1 cellular context compared by ENCODE assay signal in the genomic region with DNA sequence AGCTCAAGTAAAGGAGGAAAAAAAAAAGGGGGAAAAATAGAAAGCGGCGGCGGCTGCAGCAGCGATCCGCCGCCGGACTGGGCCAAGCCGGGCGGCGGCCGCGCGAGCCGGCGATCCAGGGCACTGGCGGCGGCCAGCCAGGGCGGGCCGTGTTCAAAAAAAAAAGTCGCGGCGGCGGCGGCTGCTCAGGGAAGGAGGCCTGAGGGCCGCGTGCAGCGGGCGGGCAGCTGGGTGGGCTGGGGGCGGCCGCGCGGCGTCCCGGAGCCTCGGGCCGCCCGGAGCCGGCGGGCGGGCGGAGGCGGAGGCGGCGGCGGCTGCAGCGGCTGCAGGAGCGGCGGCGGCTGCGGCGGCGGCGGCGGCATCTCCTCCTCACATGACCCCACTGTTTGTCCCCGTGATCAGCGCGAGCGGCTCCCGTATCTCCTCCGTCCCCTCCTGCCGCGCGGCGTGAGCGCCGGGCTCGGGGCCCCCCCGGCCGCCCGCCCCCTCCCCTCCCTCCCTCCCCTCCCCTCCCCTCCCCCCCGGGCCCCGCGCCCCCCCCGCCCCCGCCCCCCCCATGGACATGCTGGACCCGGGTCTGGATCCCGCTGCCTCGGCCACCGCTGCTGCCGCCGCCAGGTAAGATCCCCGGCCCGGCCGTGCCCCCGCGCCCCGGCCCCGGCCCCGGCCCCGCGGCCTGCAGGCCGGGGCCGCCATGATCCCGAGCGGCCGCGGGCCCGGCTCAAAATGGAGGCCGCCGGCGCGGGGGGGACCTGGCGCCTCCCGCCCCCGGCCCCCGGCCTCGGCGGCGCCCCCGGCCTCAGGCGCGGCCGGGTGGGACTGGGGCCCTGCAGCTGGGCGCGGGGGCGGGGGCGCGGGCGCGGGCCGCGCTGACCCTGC.
TF ChIP-seq lines count a peak whose summit lies in the region.

USF2 (plus strand) TSS at position 417 of the 879 bp plus-strand sequence; CDS start at position 557, 140 bp downstream.

TF ChIP-seq in SK-N-SH, 30 proteins besides CTCF, POLR2A, EP300 and RAD21 (continued from another document):
- TF ChIP-seq USF2 (IDR thresholded peaks at IDR 0.05; ENCODE audit: borderline replicate concordance, low read depth, low read length) (peak; percentile 49; the same call in 1 of the 2 replicates), ELF1 (IDR thresholded peaks at IDR 0.05) (no peak), MXI1 (IDR thresholded peaks at IDR 0.05; ENCODE audit: low read depth, low read length) (no peak), SIN3A (IDR thresholded peaks at IDR 0.05; ENCODE audit: borderline replicate concordance, low read depth, low read length) (no peak), FOXM1 (IDR thresholded peaks at IDR 0.05; ENCODE audit: low read depth) (no peak), PBX3 (IDR thresholded peaks at IDR 0.05) (no peak)
